Comparison of ENCODE assay signal across 20 cellular contexts in the genomic region with DNA sequence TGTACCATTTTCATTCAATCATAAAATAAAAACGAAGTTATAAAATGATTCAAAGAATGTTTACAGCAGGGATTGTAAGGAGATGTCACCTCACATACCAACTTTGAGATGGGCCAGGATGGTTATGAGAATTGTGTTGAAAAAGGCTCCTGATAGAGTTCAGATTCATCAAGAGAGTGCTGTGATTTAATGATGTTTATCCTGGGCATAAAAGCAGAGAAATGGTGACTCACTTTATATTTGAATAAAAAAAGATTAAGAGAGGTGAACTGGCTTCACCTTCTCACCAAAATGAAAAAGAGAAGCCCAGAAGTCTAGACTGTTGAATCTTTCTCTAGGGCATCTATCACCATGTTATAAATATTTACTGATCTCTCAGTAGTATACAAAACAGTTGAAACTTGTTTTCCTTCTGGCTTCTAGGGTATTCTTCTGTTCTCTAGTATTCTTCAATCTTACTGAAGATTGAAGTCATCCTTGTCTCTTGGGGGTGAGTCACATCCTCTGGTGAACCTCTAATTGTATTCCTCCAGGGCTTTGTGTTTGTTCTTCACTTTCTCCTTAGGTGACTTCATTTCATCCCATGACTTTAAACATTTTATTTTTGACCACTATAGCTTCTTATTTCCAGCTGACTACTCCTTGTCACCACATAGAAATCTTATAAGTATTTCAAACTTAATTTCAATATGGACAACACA.
DNase-seq lines count a peak whose midpoint lies in the region; ATAC-seq and TF ChIP-seq lines count a peak whose summit lies in the region.
"Had no signal": no experiment of that assay in that cellular context is flagged by ENCODE, and none has a peak within 500 bp of the region (broad histone marks: within the 10 kb centered on the region; RNA-seq: fewer than 3 reads in every experiment).

No MANE protein-coding gene starts in this region.

- dilution Hi-C loops in mammary epithelial cell (cut with HindIII; ENCODE audit: low sequenced_read_pairs): no loop called here

- no peaks in the 10 kb centered on the region for H3K27me3 ChIP-seq in ACC112 (ENCODE audit: insufficient read depth, low read length)
- no peaks in the 10 kb centered on the region for H3K27me3 ChIP-seq in mammary epithelial cell (ENCODE audit: insufficient read depth, low read length)

- DNase-seq in NCI-H226 (peak; percentile 22), mammary epithelial cell (peak; percentile 87), kidney glomerular epithelial cell (lab: John Stamatoyannopoulos, UW) (peak; percentile 75), NCI-H345 treated with DMSO at 0.1 percent for 48 hours (lab: John Stamatoyannopoulos, UW; ENCODE audit: unreplicated experiment) (no peak)
- DNase-seq in activated naive CD4-positive, alpha-beta T cell treated with anti-CD3 and anti-CD28 coated beads for 36 hours: no peak
- no peak for DNase-seq in naive thymus-derived CD8-positive, alpha-beta T cell
- DNase-seq: activated naive CD4-positive, alpha-beta T cell treated with anti-CD3 and anti-CD28 coated beads, Interleukin-2, amount 10 ng/mL, durations not matched to agents 7 days and 5 days; activated T-cell treated with anti-CD3 and anti-CD28 coated beads for 4 hours; CD8-positive, alpha-beta memory T cell; kidney; midbrain; NCI-H1092; NCI-H2107; NCI-H82; retina; stimulated activated naive CD8-positive, alpha-beta T cell treated with anti-CD3 and anti-CD28 coated beads, Interleukin-15, Interleukin-2, amounts not matched to agents 100 U/mL and 50 U/mL, for 24 hours had no signal

- H3K27ac ChIP-seq in ACC112 (ENCODE audit: low read depth, low read length) (peak overlapping the region; percentile 41; the same call in 1 of the 2 replicates), mammary epithelial cell (ENCODE audit: insufficient read depth, low read depth, low read length) (peak overlapping the region; percentile 5)

- peak overlapping the region; percentile 45 for H3K4me2 ChIP-seq in mammary epithelial cell (ENCODE audit: insufficient read depth, low read depth, low read length)

- no peak for TF ChIP-seq CTCF in mammary epithelial cell (conservative IDR thresholded peaks at IDR 0.05 in 1 of 2, IDR thresholded peaks at IDR 0.05 in 1 of 2; ENCODE audit: extremely low read depth in 1 of 2, insufficient read depth in 1 of 2, low read depth in 1 of 2, low read length in 2 of 2)

- H3K9ac ChIP-seq in mammary epithelial cell (ENCODE audit: insufficient read depth, low read length): no peak overlapping the region

- no peak overlapping the region for H2AFZ ChIP-seq in ACC112 (ENCODE audit: low read length, unreplicated experiment)
- H2AFZ ChIP-seq in mammary epithelial cell (ENCODE audit: low read depth, low read length): no peak overlapping the region

- no peaks in the 10 kb centered on the region for H3K79me2 ChIP-seq in ACC112 (ENCODE audit: control insufficient read depth, insufficient read depth, low read length, unreplicated experiment)
- no peaks in the 10 kb centered on the region for H3K79me2 ChIP-seq in mammary epithelial cell (ENCODE audit: insufficient read depth, low read length)

- H3K36me3 ChIP-seq in ACC112 (ENCODE audit: insufficient read depth, low read length) (no peaks in the 10 kb centered on the region), mammary epithelial cell (ENCODE audit: insufficient read depth, low read length) (no peaks in the 10 kb centered on the region)

- H3K9me3 Mint-ChIP-seq in activated naive CD4-positive, alpha-beta T cell treated with anti-CD3 and anti-CD28 coated beads for 36 hours: peaks cover 3% of the 10 kb centered on the region
- peaks cover 0 to 7% (median 0%) of the 10 kb centered on the region in 9 donors for H3K9me3 Mint-ChIP-seq in naive thymus-derived CD8-positive, alpha-beta T cell
- H3K9me3 Mint-ChIP-seq: type B pancreatic cell had no signal

- H3K4me3 Mint-ChIP-seq in activated naive CD4-positive, alpha-beta T cell treated with anti-CD3 and anti-CD28 coated beads for 36 hours: no peak overlapping the region
- no peak overlapping the region for H3K4me3 Mint-ChIP-seq in naive thymus-derived CD8-positive, alpha-beta T cell
- H3K4me3 Mint-ChIP-seq: activated naive CD4-positive, alpha-beta T cell treated with anti-CD3 and anti-CD28 coated beads, Interleukin-2, amount 10 ng/mL, durations not matched to agents 7 days and 5 days; CD8-positive, alpha-beta memory T cell; type B pancreatic cell had no signal

- CTCF ChIA-PET in mammary epithelial cell (lab: Charles Lee; ENCODE audit: low non-redundant PET): no interaction called here
- CTCF ChIA-PET in activated naive CD4-positive, alpha-beta T cell treated with anti-CD3 and anti-CD28 coated beads for 36 hours (lab: Charles Lee): no interaction called here

- in situ Hi-C loops in mammary epithelial cell (cut with MboI; ENCODE audit: low sequenced_read_pairs in 2 of 2): no loop called here

- POLR2A ChIA-PET in naive thymus-derived CD8-positive, alpha-beta T cell (lab: Charles Lee): no interaction called here

- H3K27ac Mint-ChIP-seq in activated naive CD4-positive, alpha-beta T cell treated with anti-CD3 and anti-CD28 coated beads for 36 hours: no peak overlapping the region
- no peak overlapping the region for H3K27ac Mint-ChIP-seq in naive thymus-derived CD8-positive, alpha-beta T cell
- H3K27ac Mint-ChIP-seq: activated naive CD4-positive, alpha-beta T cell treated with anti-CD3 and anti-CD28 coated beads, Interleukin-2, amount 10 ng/mL, durations not matched to agents 7 days and 5 days; CD8-positive, alpha-beta memory T cell; type B pancreatic cell had no signal

- H4K20me1 ChIP-seq in mammary epithelial cell (ENCODE audit: insufficient read depth, low read length): no peaks in the 10 kb centered on the region

- no peaks in the 10 kb centered on the region for H3K4me1 Mint-ChIP-seq in activated naive CD4-positive, alpha-beta T cell treated with anti-CD3 and anti-CD28 coated beads for 36 hours (ENCODE audit: low read depth)
- H3K4me1 Mint-ChIP-seq in naive thymus-derived CD8-positive, alpha-beta T cell: no peaks in the 10 kb centered on the region
- H3K4me1 Mint-ChIP-seq: activated naive CD4-positive, alpha-beta T cell treated with anti-CD3 and anti-CD28 coated beads, Interleukin-2, amount 10 ng/mL, durations not matched to agents 7 days and 5 days; CD8-positive, alpha-beta memory T cell had no signal

- no peaks in the 10 kb centered on the region for H3K9me3 ChIP-seq in mammary epithelial cell (replicated peaks; ENCODE audit: insufficient read depth, low read length)

- no peaks in the 10 kb centered on the region for H3K27me3 Mint-ChIP-seq in activated naive CD4-positive, alpha-beta T cell treated with anti-CD3 and anti-CD28 coated beads for 36 hours (ENCODE audit: low read depth)
- H3K27me3 Mint-ChIP-seq in naive thymus-derived CD8-positive, alpha-beta T cell: no peaks in the 10 kb centered on the region
- H3K27me3 Mint-ChIP-seq: activated naive CD4-positive, alpha-beta T cell treated with anti-CD3 and anti-CD28 coated beads, Interleukin-2, amount 10 ng/mL, durations not matched to agents 7 days and 5 days; CD8-positive, alpha-beta memory T cell; type B pancreatic cell had no signal

- H3K36me3 Mint-ChIP-seq in activated naive CD4-positive, alpha-beta T cell treated with anti-CD3 and anti-CD28 coated beads for 36 hours (ENCODE audit: low read depth): no peaks in the 10 kb centered on the region
- H3K36me3 Mint-ChIP-seq in naive thymus-derived CD8-positive, alpha-beta T cell: no peaks in the 10 kb centered on the region
- H3K36me3 Mint-ChIP-seq: activated naive CD4-positive, alpha-beta T cell treated with anti-CD3 and anti-CD28 coated beads, Interleukin-2, amount 10 ng/mL, durations not matched to agents 7 days and 5 days; CD8-positive, alpha-beta memory T cell; type B pancreatic cell had no signal

- no peak for ATAC-seq in HG03460 (IDR thresholded peaks at IDR 0.05; ENCODE audit: unreplicated experiment)
- no peak for ATAC-seq in naive thymus-derived CD8-positive, alpha-beta T cell
- ATAC-seq: K562; stimulated activated naive CD8-positive, alpha-beta T cell treated with anti-CD3 and anti-CD28 coated beads, Interleukin-15, Interleukin-2, amounts not matched to agents 100 U/mL and 50 U/mL, for 24 hours had no signal

- intact Hi-C loops in mammary epithelial cell (cut with micrococcal nuclease): loop anchor here (10.0 kb wide), 1 partner anchor 264 kb away; no protein-coding TSS in a partner anchor
- intact Hi-C loops in activated naive CD4-positive, alpha-beta T cell treated with anti-CD3 and anti-CD28 coated beads for 36 hours (cut with micrococcal nuclease): no loop called here

- BruUV-seq in mammary epithelial cell (replicated peaks; lab: Mats Ljungman, UMichigan): no TSS peak

- 95% methylated on average over 1 of the region's 1 CpG for WGBS in mammary epithelial cell (ENCODE audit: low coverage, missing lambda C conversion rate)

- H3K4me3 ChIP-seq in ACC112 (ENCODE audit: low read depth, low read length) (no peak overlapping the region), mammary epithelial cell (replicated peaks in 1 of 3; ENCODE audit: insufficient read depth in 1 of 3, low read depth in 2 of 3, low read length in 3 of 3) (no peak overlapping the region)
- H3K4me3 ChIP-seq: K562 had no signal

- H3K4me1 ChIP-seq in ACC112 (ENCODE audit: control insufficient read depth, insufficient read depth, low read length, unreplicated experiment): no peaks in the 10 kb centered on the region
- H3K4me1 ChIP-seq in mammary epithelial cell (ENCODE audit: insufficient read depth, low read length): peaks cover 30% of the 10 kb centered on the region

Comparison
In these comparisons a context has a peak if more than half of its experiments do, and no peak if none do; other contexts are left out.
1. DNase-seq: peak in NCI-H226 (single experiment), mammary epithelial cell (single experiment) and kidney glomerular epithelial cell (single experiment); none in activated naive CD4-positive, alpha-beta T cell treated with anti-CD3 and anti-CD28 coated beads for 36 hours (single experiment), naive thymus-derived CD8-positive, alpha-beta T cell (0 of 10) and NCI-H345 treated with DMSO at 0.1 percent for 48 hours (single experiment).